21 cellular contexts compared by ENCODE assay signal in genomic region chrX:145923376-145923775, GRCh38.
"Had no signal": no experiment of that assay in that cellular context is flagged by ENCODE, and none has a peak within 500 bp of the region (broad histone marks: within the 10 kb centered on the region; RNA-seq: fewer than 3 reads in every experiment).

No MANE protein-coding gene starts in this region.

- H3K4me1 ChIP-seq: lower lobe of right lung, tibial artery had no signal

- H3K36me3 ChIP-seq: lower lobe of right lung, tibial artery had no signal

- H3K27ac ChIP-seq: coronary artery, epithelial cell of prostate, lower lobe of right lung, tibial artery had no signal

- H3K4me3 ChIP-seq: coronary artery, lower lobe of right lung, tibial artery had no signal

- H3K27me3 ChIP-seq: tibial artery had no signal

- ATAC-seq: activated CD4-positive, alpha-beta T cell treated with anti-CD3 and anti-CD28 coated beads for 36 hours; left lobe of liver; lower lobe of right lung; naive thymus-derived CD4-positive, alpha-beta T cell; sciatic nerve; stimulated activated effector memory CD8-positive, alpha-beta T cell treated with anti-CD3 and anti-CD28 coated beads, Interleukin-12 subunit alpha, Interleukin-12 subunit beta, amount 100 ng/mL, for 72 hours; stimulated activated naive CD8-positive, alpha-beta T cell treated with anti-CD3 and anti-CD28 coated beads, Interleukin-15, amount 100 ng/mL, for 72 hours; WTC11 had no signal

- DNase-seq: activated CD4-positive, alpha-beta T cell treated with anti-CD3 and anti-CD28 coated beads for 36 hours; activated CD4-positive, alpha-beta T cell treated with anti-CD3 and anti-CD28 coated beads, Interleukin-2, amount 50 U/mL, for 48 hours; activated effector memory CD4-positive, alpha-beta T cell treated with anti-CD3 and anti-CD28 coated beads, Interleukin-2, amount 50 U/mL, for 16 hours; activated naive CD4-positive, alpha-beta T cell treated with anti-CD3 and anti-CD28 coated beads, Interleukin-2, amount 10 ng/mL, durations not matched to agents 7 days and 5 days; amygdala; cerebellar nuclear complex; foreskin fibroblast; kidney; lower lobe of right lung; naive thymus-derived CD4-positive, alpha-beta T cell; posterior cingulate gyrus; small intestine; stimulated activated CD4-positive, alpha-beta T cell treated with anti-CD3 and anti-CD28 coated beads, Interleukin-2, amount 100 ng/mL, for 24 hours; stimulated activated naive CD8-positive, alpha-beta T cell treated with anti-CD3 and anti-CD28 coated beads, Interleukin-15, amount 100 ng/mL, for 72 hours; tibial artery had no signal

- H3K9me3 ChIP-seq: lower lobe of right lung, tibial artery had no signal
